In the genomic region with DNA sequence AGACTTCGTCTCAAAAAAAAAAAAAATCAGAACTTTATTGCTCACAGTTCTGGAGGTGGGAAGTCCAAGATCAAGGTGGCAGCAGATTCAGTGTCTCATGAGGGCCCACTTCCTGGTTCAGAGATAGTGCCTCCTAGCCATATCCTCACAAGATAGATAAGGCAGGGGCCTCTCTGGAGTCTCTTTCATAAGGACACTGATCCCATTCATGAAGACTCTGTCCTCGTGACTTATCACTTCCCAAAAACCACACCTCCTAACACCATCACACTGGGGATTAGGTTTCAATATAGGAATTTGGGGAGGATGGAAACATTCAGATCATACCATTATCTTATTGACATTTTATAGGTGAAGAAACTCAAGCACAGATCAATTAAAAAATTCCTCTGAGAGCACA, we compare ENCODE assay signal across 32 cellular contexts.
"Had no signal": no experiment of that assay in that cellular context is flagged by ENCODE, and none has a peak within 500 bp of the region (broad histone marks: within the 10 kb centered on the region; RNA-seq: fewer than 3 reads in every experiment).

No MANE protein-coding gene starts in this region.

- H3K4me3 Mint-ChIP-seq: activated B cell treated with CpG ODN at 0.5 μM for 24 hours; activated CD4-positive, alpha-beta memory T cell treated with anti-CD3 and anti-CD28 coated beads for 36 hours; activated CD4-positive, alpha-beta T cell treated with anti-CD3 and anti-CD28 coated beads, Interleukin-2, amount 10 ng/mL, durations not matched to agents 24 days and 14 days; activated CD8-positive, alpha-beta T cell treated with anti-CD3 and anti-CD28 coated beads for 36 hours; activated naive CD4-positive, alpha-beta T cell treated with anti-CD3 and anti-CD28 coated beads, Interleukin-2, amount 10 ng/mL, durations not matched to agents 7 days and 5 days; activated naive CD4-positive, alpha-beta T cell treated with anti-CD3 and anti-CD28 coated beads, Interleukin-2, amount 50 U/mL, for 24 hours; activated naive CD8-positive, alpha-beta T cell; activated naive CD8-positive, alpha-beta T cell treated with anti-CD3 and anti-CD28 coated beads, Interleukin-2, amount 10 ng/mL, durations not matched to agents 7 days and 5 days; activated naive CD8-positive, alpha-beta T cell treated with anti-CD3 and anti-CD28 coated beads, Interleukin-2, amount 50 U/mL, for 24 hours; activated T-cell treated with anti-CD3 and anti-CD28 coated beads, Interleukin-2, amount 50 U/mL, for 4 hours; brain; central memory CD8-positive, alpha-beta T cell; T-helper 2 cell treated with Interferon-gamma antibody and Interleukin-4, amounts not matched to agents 5 μg/mL and 100 μg/mL, for 36 hours had no signal

- H3K36me3 Mint-ChIP-seq: activated CD4-positive, alpha-beta memory T cell treated with anti-CD3 and anti-CD28 coated beads for 36 hours; activated naive CD4-positive, alpha-beta T cell treated with anti-CD3 and anti-CD28 coated beads, Interleukin-2, amount 10 ng/mL, durations not matched to agents 7 days and 5 days; activated naive CD4-positive, alpha-beta T cell treated with anti-CD3 and anti-CD28 coated beads, Interleukin-2, amount 50 U/mL, for 24 hours; activated naive CD8-positive, alpha-beta T cell; brain had no signal

- H3K27me3 ChIP-seq: ascending aorta, cardiac muscle cell had no signal

- DNase-seq: activated B cell treated with CpG ODN at 0.5 μM for 24 hours; activated CD4-positive, alpha-beta memory T cell treated with anti-CD3 and anti-CD28 coated beads for 36 hours; activated CD4-positive, alpha-beta T cell treated with anti-CD3 and anti-CD28 coated beads for 4 hours; activated CD4-positive, alpha-beta T cell treated with anti-CD3 and anti-CD28 coated beads, Interleukin-2, amount 10 ng/mL, durations not matched to agents 24 days and 14 days; activated CD4-positive, alpha-beta T cell treated with anti-CD3 and anti-CD28 coated beads, Interleukin-2, amount 50 U/mL, for 1 hour; activated CD4-positive, alpha-beta T cell treated with anti-CD3 and anti-CD28 coated beads, Interleukin-2, amount 50 U/mL, for 4 hours; activated CD4-positive, CD25-positive, alpha-beta regulatory T cell treated with anti-CD3 and anti-CD28 coated beads, Interleukin-2, amount 50 U/mL, for 72 hours; activated CD8-positive, alpha-beta memory T cell treated with anti-CD3 and anti-CD28 coated beads, Interleukin-2, amount 50 U/mL, for 4 hours; activated CD8-positive, alpha-beta T cell treated with anti-CD3 and anti-CD28 coated beads for 36 hours; activated effector memory CD4-positive, alpha-beta T cell treated with Interleukin-2 at 50 U/mL for 16 hours; activated gamma-delta T cell; activated naive CD4-positive, alpha-beta T cell treated with anti-CD3 and anti-CD28 coated beads, Interleukin-2, amount 10 ng/mL, durations not matched to agents 7 days and 5 days; activated naive CD4-positive, alpha-beta T cell treated with Interleukin-2 at 50 U/mL for 16 hours; activated naive CD8-positive, alpha-beta T cell treated with anti-CD3 and anti-CD28 coated beads, Interleukin-2, amount 10 ng/mL, durations not matched to agents 7 days and 5 days; activated naive CD8-positive, alpha-beta T cell treated with anti-CD3 and anti-CD28 coated beads, Interleukin-2, amount 50 U/mL, for 24 hours; activated T-cell treated with anti-CD3 and anti-CD28 coated beads for 4 hours; activated T-cell treated with anti-CD3 and anti-CD28 coated beads, Interleukin-2, amount 50 U/mL, for 1 hour; activated T-cell treated with anti-CD3 and anti-CD28 coated beads, Interleukin-2, amount 50 U/mL, for 4 hours; anterior cingulate cortex; caudate nucleus; cerebellar nuclear complex; T-helper 2 cell; T-helper 9 cell had no signal

- H3K9me3 Mint-ChIP-seq: activated B cell treated with CpG ODN at 0.5 μM for 24 hours; activated CD4-positive, alpha-beta T cell treated with anti-CD3 and anti-CD28 coated beads, Interleukin-2, amount 10 ng/mL, durations not matched to agents 24 days and 14 days; activated CD8-positive, alpha-beta T cell treated with anti-CD3 and anti-CD28 coated beads for 36 hours; activated naive CD4-positive, alpha-beta T cell treated with anti-CD3 and anti-CD28 coated beads, Interleukin-2, amount 50 U/mL, for 24 hours; activated T-cell treated with anti-CD3 and anti-CD28 coated beads, Interleukin-2, amount 50 U/mL, for 4 hours; activated T-helper 2 cell treated with anti-CD3 and anti-CD28 coated beads, Interferon-gamma antibody, Interleukin-2, Interleukin-4, amounts not matched to agents 10 μg/mL and 5 μg/mL and 100 μg/mL, durations not matched to agents 14 hours and 24 hours and 36 hours; central memory CD8-positive, alpha-beta T cell; T-helper 2 cell treated with Interferon-gamma antibody and Interleukin-4, amounts not matched to agents 5 μg/mL and 100 μg/mL, for 36 hours had no signal

- H3K27ac Mint-ChIP-seq: activated B cell treated with CpG ODN at 0.5 μM for 24 hours; activated CD4-positive, alpha-beta memory T cell treated with anti-CD3 and anti-CD28 coated beads for 36 hours; activated CD4-positive, alpha-beta T cell treated with anti-CD3 and anti-CD28 coated beads, Interleukin-2, amount 10 ng/mL, durations not matched to agents 24 days and 14 days; activated CD8-positive, alpha-beta T cell treated with anti-CD3 and anti-CD28 coated beads for 36 hours; activated naive CD4-positive, alpha-beta T cell treated with anti-CD3 and anti-CD28 coated beads, Interleukin-2, amount 10 ng/mL, durations not matched to agents 7 days and 5 days; activated naive CD4-positive, alpha-beta T cell treated with anti-CD3 and anti-CD28 coated beads, Interleukin-2, amount 50 U/mL, for 24 hours; activated naive CD8-positive, alpha-beta T cell; activated naive CD8-positive, alpha-beta T cell treated with anti-CD3 and anti-CD28 coated beads, Interleukin-2, amount 10 ng/mL, durations not matched to agents 7 days and 5 days; activated naive CD8-positive, alpha-beta T cell treated with anti-CD3 and anti-CD28 coated beads, Interleukin-2, amount 50 U/mL, for 24 hours; activated T-helper 2 cell treated with anti-CD3 and anti-CD28 coated beads, Interferon-gamma antibody, Interleukin-2, Interleukin-4, amounts not matched to agents 10 μg/mL and 5 μg/mL and 100 μg/mL, durations not matched to agents 14 hours and 24 hours and 36 hours; T-helper 2 cell treated with Interferon-gamma antibody and Interleukin-4, amounts not matched to agents 5 μg/mL and 100 μg/mL, for 36 hours had no signal

- H3K27me3 Mint-ChIP-seq: activated CD4-positive, alpha-beta memory T cell treated with anti-CD3 and anti-CD28 coated beads for 36 hours; activated CD8-positive, alpha-beta T cell treated with anti-CD3 and anti-CD28 coated beads for 36 hours; activated naive CD4-positive, alpha-beta T cell treated with anti-CD3 and anti-CD28 coated beads, Interleukin-2, amount 50 U/mL, for 24 hours; activated naive CD8-positive, alpha-beta T cell; activated naive CD8-positive, alpha-beta T cell treated with anti-CD3 and anti-CD28 coated beads, Interleukin-2, amount 50 U/mL, for 24 hours had no signal

- H3K4me3 ChIP-seq: ascending aorta, cardiac muscle cell had no signal

- H3K9me3 ChIP-seq: ascending aorta had no signal

- H3K4me1 Mint-ChIP-seq: activated B cell treated with CpG ODN at 0.5 μM for 24 hours; activated naive CD8-positive, alpha-beta T cell treated with anti-CD3 and anti-CD28 coated beads, Interleukin-2, amount 10 ng/mL, durations not matched to agents 7 days and 5 days; activated naive CD8-positive, alpha-beta T cell treated with anti-CD3 and anti-CD28 coated beads, Interleukin-2, amount 50 U/mL, for 24 hours had no signal

- H3K27ac ChIP-seq: ascending aorta, cardiac muscle cell, VCaP had no signal

- H3K36me3 ChIP-seq: ascending aorta, cardiac muscle cell had no signal

- H3K4me1 ChIP-seq: ascending aorta had no signal
